15 cellular contexts compared by ENCODE assay signal in the genomic region with DNA sequence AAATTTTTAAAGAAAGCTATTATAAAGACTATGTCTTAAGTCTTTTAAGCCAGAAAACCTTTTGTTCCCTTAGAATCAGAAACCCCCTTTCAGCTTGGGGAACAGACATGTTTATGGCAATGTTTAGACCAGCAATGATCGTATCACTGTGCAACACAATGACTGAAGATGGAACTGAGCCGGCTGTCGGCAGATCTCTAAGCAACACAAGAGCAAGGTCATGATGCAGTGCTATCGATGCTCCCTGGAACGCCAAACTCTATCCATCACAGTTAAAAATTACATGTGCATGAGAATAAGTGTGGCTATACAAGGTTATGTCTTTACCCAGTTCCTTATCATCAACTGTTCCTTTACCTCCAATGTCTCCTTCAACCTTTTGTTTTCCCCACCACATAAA. TPM values are rescaled to one million over a fixed set of nuclear protein-coding genes. Genes with fewer than 3 reads are reported as not detected.
DNase-seq lines count a peak whose midpoint lies in the region; TF ChIP-seq lines count a peak whose summit lies in the region.
"Had no signal": no experiment of that assay in that cellular context is flagged by ENCODE, and none has a peak within 500 bp of the region (broad histone marks: within the 10 kb centered on the region; RNA-seq: fewer than 3 reads in every experiment).

No MANE protein-coding gene starts in this region.

- H3K36me3 ChIP-seq in stomach: no peaks in the 10 kb centered on the region

- no peak for TF ChIP-seq POLR2A in stomach (IDR thresholded peaks at IDR 0.05)

- peaks cover 24% of the 10 kb centered on the region for H3K36me3 Mint-ChIP-seq in activated CD4-positive, alpha-beta T cell treated with anti-CD3 and anti-CD28 coated beads, Interleukin-2, amount 10 ng/mL, durations not matched to agents 7 days and 5 days (ENCODE audit: low read depth)
- H3K36me3 Mint-ChIP-seq in dendritic cell treated with granulocyte-macrophage colony-stimulating factor and Interleukin-4, amounts not matched to agents 40 ng/mL and 50 ng/mL, for 4 days (ENCODE audit: low read depth): peaks cover 43% of the 10 kb centered on the region
- H3K36me3 Mint-ChIP-seq in neural crest cell (ENCODE audit: low read depth): peaks cover 7% of the 10 kb centered on the region

- POLR2A ChIA-PET in activated CD4-positive, alpha-beta T cell treated with anti-CD3 and anti-CD28 coated beads, Interleukin-2, amount 10 ng/mL, durations not matched to agents 7 days and 5 days (lab: Charles Lee): no interaction called here

- H3K4me3 ChIP-seq in LNCaP clone FGC (ENCODE audit: low read depth, low read length): peak overlapping the region; percentile 93; the same call in 1 of the 2 replicates
- H3K4me3 ChIP-seq in stomach: no peak overlapping the region
- H3K4me3 ChIP-seq: lung had no signal

- peak overlapping the region in 2 of 5 donors; percentile 99 for H3K27ac ChIP-seq in stomach

- peaks cover 62% of the 10 kb centered on the region for H3K4me1 Mint-ChIP-seq in activated CD4-positive, alpha-beta T cell treated with anti-CD3 and anti-CD28 coated beads, Interleukin-2, amount 10 ng/mL, durations not matched to agents 7 days and 5 days
- peaks cover 61% of the 10 kb centered on the region for H3K4me1 Mint-ChIP-seq in dendritic cell treated with granulocyte-macrophage colony-stimulating factor and Interleukin-4, amounts not matched to agents 40 ng/mL and 50 ng/mL, for 4 days (ENCODE audit: low read depth)
- H3K4me1 Mint-ChIP-seq in neural crest cell: peaks cover 53% of the 10 kb centered on the region

- no peaks in the 10 kb centered on the region for H3K9me3 Mint-ChIP-seq in activated CD4-positive, alpha-beta T cell treated with anti-CD3 and anti-CD28 coated beads, Interleukin-2, amount 10 ng/mL, durations not matched to agents 7 days and 5 days
- H3K9me3 Mint-ChIP-seq in dendritic cell treated with granulocyte-macrophage colony-stimulating factor and Interleukin-4, amounts not matched to agents 40 ng/mL and 50 ng/mL, for 4 days: no peaks in the 10 kb centered on the region
- no peaks in the 10 kb centered on the region for H3K9me3 Mint-ChIP-seq in neural crest cell

- no peaks in the 10 kb centered on the region for H3K27me3 Mint-ChIP-seq in activated CD4-positive, alpha-beta T cell treated with anti-CD3 and anti-CD28 coated beads, Interleukin-2, amount 10 ng/mL, durations not matched to agents 7 days and 5 days
- no peaks in the 10 kb centered on the region for H3K27me3 Mint-ChIP-seq in dendritic cell treated with granulocyte-macrophage colony-stimulating factor and Interleukin-4, amounts not matched to agents 40 ng/mL and 50 ng/mL, for 4 days
- peaks cover 29% of the 10 kb centered on the region for H3K27me3 Mint-ChIP-seq in neural crest cell (ENCODE audit: low read depth)

- H3K27me3 ChIP-seq in stomach: no peaks in the 10 kb centered on the region

- H3K9me3 ChIP-seq in stomach: no peaks in the 10 kb centered on the region
- H3K9me3 ChIP-seq: SK-N-SH had no signal

- no peak for DNase-seq in activated CD4-positive, alpha-beta T cell treated with anti-CD3 and anti-CD28 coated beads, Interleukin-2, amount 10 ng/mL, durations not matched to agents 7 days and 5 days
- DNase-seq in activated CD4-positive, alpha-beta T cell treated with anti-CD3 and anti-CD28 coated beads, Interleukin-2, amount 50 U/mL, for 48 hours: no peak
- DNase-seq in LNCaP clone FGC (ENCODE audit: low read depth) (no peak), neural crest cell (ENCODE audit: low read depth, low spot score) (no peak), stomach (no peak), epidermal melanocyte (ENCODE audit: insufficient read length, low spot score) (no peak)
- no peak for DNase-seq in effector CD4-positive, alpha-beta T cell
- DNase-seq: amygdala, cortex of kidney, NCI-H1092, NCI-H2171, SK-N-SH, small intestine had no signal

- peaks cover 33 to 71% (median 60%) of the 10 kb centered on the region in 4 donors for H3K4me1 ChIP-seq in stomach

- TF ChIP-seq EP300 in stomach (IDR thresholded peaks at IDR 0.05): no peak

- 35 to 53% (median 49%) methylated on average over 5 of the region's 5 CpGs for WGBS in stomach, 5 donors

- no peak overlapping the region for H3K4me3 Mint-ChIP-seq in activated CD4-positive, alpha-beta T cell treated with anti-CD3 and anti-CD28 coated beads, Interleukin-2, amount 10 ng/mL, durations not matched to agents 7 days and 5 days
- no peak overlapping the region for H3K4me3 Mint-ChIP-seq in dendritic cell treated with granulocyte-macrophage colony-stimulating factor and Interleukin-4, amounts not matched to agents 40 ng/mL and 50 ng/mL, for 4 days
- peak overlapping the region; percentile 100 for H3K4me3 Mint-ChIP-seq in neural crest cell

- TF ChIP-seq CTCF in LNCaP clone FGC (IDR thresholded peaks at IDR 0.05; ENCODE audit: control insufficient read depth, extremely low read depth, insufficient read depth): no peak
- TF ChIP-seq CTCF in neural crest cell (conservative IDR thresholded peaks at IDR 0.05): no peak
- TF ChIP-seq CTCF in stomach (IDR thresholded peaks at IDR 0.05): no peak

- intact Hi-C loops in dendritic cell treated with granulocyte-macrophage colony-stimulating factor and Interleukin-4, amounts not matched to agents 40 ng/mL and 50 ng/mL, for 4 days (cut with micrococcal nuclease): loop anchor here (5.0 to 10.0 kb wide), 3 partner anchors 92 to 154 kb away; a partner anchor contains a TSS
- intact Hi-C loops in stomach (cut with DNase I; ENCODE audit: low total_unique reads): no loop called here

- H3K27ac Mint-ChIP-seq in activated CD4-positive, alpha-beta T cell treated with anti-CD3 and anti-CD28 coated beads, Interleukin-2, amount 10 ng/mL, durations not matched to agents 7 days and 5 days: peak overlapping the region; percentile 70
- peak overlapping the region; percentile 91 for H3K27ac Mint-ChIP-seq in dendritic cell treated with granulocyte-macrophage colony-stimulating factor and Interleukin-4, amounts not matched to agents 40 ng/mL and 50 ng/mL, for 4 days
- no peak overlapping the region for H3K27ac Mint-ChIP-seq in neural crest cell (ENCODE audit: unreplicated experiment)

- CTCF ChIA-PET in activated CD4-positive, alpha-beta T cell treated with anti-CD3 and anti-CD28 coated beads, Interleukin-2, amount 10 ng/mL, durations not matched to agents 7 days and 5 days (lab: Charles Lee): interaction anchor here (0.6 to 2.9 kb wide), 7 partner anchors 8 to 176 kb away, joined by 3 to 7 read pairs (median 4); a partner anchor contains a TSS

RNA-seq across cellular contexts. Expression of a gene that starts 1.8 kb away (rescaled TPM):
- total RNA-seq in activated CD4-positive, alpha-beta T cell treated with anti-CD3 and anti-CD28 coated beads, Interleukin-2, amount 10 ng/mL, durations not matched to agents 7 days and 5 days: 100 to 1,000 TPM; 137 TPM
- total RNA-seq in neural crest cell (93.8 and 97.1 TPM in 2 replicates), stomach (100 to 1,000 TPM in 1 of 5 donors, 10 to 100 TPM in 3, 1 to 10 TPM in 1; 6.6 to 176 (median 30.6) TPM)
- polyA plus RNA-seq in stomach: 10 to 100 TPM; 11.5 to 15.1 (median 13.6) TPM

RNA-seq across cellular contexts. Expression of a gene that starts 10.2 kb away (rescaled TPM):
- total RNA-seq in activated CD4-positive, alpha-beta T cell treated with anti-CD3 and anti-CD28 coated beads, Interleukin-2, amount 10 ng/mL, durations not matched to agents 7 days and 5 days: 1 to 10 TPM; 1.3 to 2.4 TPM
- total RNA-seq in neural crest cell (not detected in 2 replicates), stomach (10 to 100 TPM in 3 of 5 donors, 1 to 10 TPM in 2; 9.6 to 18.7 (median 13.4) TPM)
- 1 to 10 TPM in 1 of 3 donors, under 1 TPM in 2; 0.13 to 1.6 (median 0.76) TPM for polyA plus RNA-seq in stomach
- polyA plus RNA-seq: SK-N-SH had no signal
